Comparison of ENCODE assay signal across 11 cellular contexts in the genomic region with DNA sequence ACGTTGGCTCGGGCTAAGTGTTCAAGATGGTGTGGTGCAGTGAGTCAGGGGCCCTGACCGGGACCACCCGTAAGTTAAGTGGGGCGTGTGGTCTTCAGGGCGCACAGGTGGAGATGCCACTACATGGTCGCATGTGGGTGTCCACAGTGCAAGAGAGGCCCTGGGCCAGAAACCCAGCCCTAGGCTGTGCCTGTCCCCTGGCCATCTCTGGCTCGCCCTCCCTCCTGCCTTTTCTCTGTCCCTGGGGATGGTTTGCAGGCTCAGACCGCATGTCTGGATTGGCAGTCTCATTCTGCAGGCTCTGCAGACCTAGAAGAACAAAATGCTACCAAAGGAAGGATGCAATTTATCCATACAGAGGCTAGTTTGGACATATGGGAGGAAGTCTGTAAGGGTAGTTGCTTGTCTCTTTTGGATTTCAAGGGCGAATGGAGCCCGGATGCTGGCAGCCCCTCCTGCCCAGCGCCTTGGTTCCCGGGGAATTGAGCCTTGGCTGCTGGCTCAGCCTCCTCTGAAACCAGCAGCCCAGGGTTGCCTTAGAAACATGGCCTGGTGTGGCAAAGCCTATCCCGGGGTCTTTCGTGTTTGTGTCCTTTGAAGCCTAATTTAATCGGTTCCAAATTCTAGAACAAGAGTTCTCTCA.
DNase-seq lines count a peak whose midpoint lies in the region; ATAC-seq, FAIRE-seq and TF ChIP-seq lines count a peak whose summit lies in the region.
"Had no signal": no experiment of that assay in that cellular context is flagged by ENCODE, and none has a peak within 500 bp of the region (broad histone marks: within the 10 kb centered on the region; RNA-seq: fewer than 3 reads in every experiment).

No MANE protein-coding gene starts in this region.

- no peak overlapping the region for H3K27ac ChIP-seq in A673 (ENCODE audit: low read depth, low read length, poor library complexity, severe bottlenecking)
- no peak overlapping the region for H3K27ac ChIP-seq in IMR-90 (ENCODE audit: insufficient read depth, low read length)
- no peak overlapping the region for H3K27ac ChIP-seq in H1 (ENCODE audit: low read depth, low read length)
- H3K27ac ChIP-seq: ovary had no signal

- no peak overlapping the region for H4K91ac ChIP-seq in IMR-90 (ENCODE audit: insufficient read depth, low read depth, low read length)
- H4K91ac ChIP-seq in H1 (replicated peaks; ENCODE audit: insufficient read length, low read length) = no peak overlapping the region

- H4K8ac ChIP-seq in IMR-90 (ENCODE audit: low read depth in 2 of 2, low read length in 2 of 2) (no peak overlapping the region), H1 (ENCODE audit: extremely low read depth, insufficient read depth, low read length) (no peak overlapping the region)

- H2BK5ac ChIP-seq in IMR-90 (ENCODE audit: low read depth, low read length, poor library complexity, severe bottlenecking) = no peak overlapping the region
- H2BK5ac ChIP-seq in H1 (ENCODE audit: low read depth, low read length) = no peak overlapping the region

- H3K9me3 Mint-ChIP-seq in neural crest cell = no peaks in the 10 kb centered on the region
- H3K9me3 Mint-ChIP-seq: activated T-cell treated with anti-CD3 and anti-CD28 coated beads, Interleukin-2, amount 50 U/mL, for 72 hours had no signal

- no peak overlapping the region for H3K18ac ChIP-seq in IMR-90 (ENCODE audit: low read depth, low read length)
- H3K18ac ChIP-seq in H1 (ENCODE audit: extremely low read depth, low read length) = no peak overlapping the region

- H3K23ac ChIP-seq in IMR-90 (ENCODE audit: low read depth, low read length) = no peak overlapping the region
- H3K23ac ChIP-seq in H1 (ENCODE audit: insufficient read length) = no peak overlapping the region

- no peak overlapping the region for H2BK20ac ChIP-seq in IMR-90 (ENCODE audit: low read depth, low read length)
- H2BK20ac ChIP-seq in H1 (ENCODE audit: low read length) = no peak overlapping the region

- FAIRE-seq in H1 (lab: Jason Lieb, UNC) = no peak

- no peak overlapping the region for H3K4me2 ChIP-seq in IMR-90 (ENCODE audit: low read depth, low read length)
- 0 out of 4 replicates have a peak overlapping the region, but pooled peaks of 1 of the 2 experiments have one; percentile 67 for H3K4me2 ChIP-seq in H1 (ENCODE audit: insufficient read depth in 1 of 2, low read depth in 2 of 2, low read length in 2 of 2)

- POLR2A ChIA-PET in A673 (lab: Charles Lee; ENCODE audit: low non-redundant PET) = no interaction called here
- POLR2A ChIA-PET in IMR-90 (lab: Charles Lee; ENCODE audit: unreplicated experiment) = no interaction called here
- POLR2A ChIA-PET in H1 (lab: Charles Lee; ENCODE audit: partially characterized antibody) = no interaction called here

- H3K4me3 Mint-ChIP-seq in neural crest cell = peak overlapping the region; percentile 58

- intact Hi-C loops in A673 (cut with micrococcal nuclease; ENCODE audit: unreplicated experiment) = loop anchor here (5.0 to 10.0 kb wide), 2 partner anchors 659 to 1186 kb away; no protein-coding TSS in a partner anchor
- intact Hi-C loops in IMR-90 (cut with micrococcal nuclease) = loop anchor here (5.0 to 10.0 kb wide), 3 partner anchors 261 to 554 kb away; no protein-coding TSS in a partner anchor

- no peak overlapping the region for H3K56ac ChIP-seq in IMR-90 (ENCODE audit: extremely low read depth, insufficient read depth, low read length)
- no peak overlapping the region for H3K56ac ChIP-seq in H1 (replicated peaks; ENCODE audit: insufficient read length, low read depth, low read length)

- H3K4ac ChIP-seq in IMR-90 (ENCODE audit: low read depth, low read length) = no peak overlapping the region
- H3K4ac ChIP-seq in H1 (replicated peaks; ENCODE audit: insufficient read length, low read depth, low read length) = no peak overlapping the region

- DNase-seq in A673 (ENCODE audit: low spot score) (peak; percentile 32), IMR-90 (no peak), H1 (ENCODE audit: low read depth in 1 of 2, low spot score in 2 of 2) (no peak), neural crest cell (ENCODE audit: low read depth, low spot score) (no peak), dermis blood vessel endothelial cell (no peak), D341Med (ENCODE audit: low spot score) (no peak)

- H3K36me3 Mint-ChIP-seq in neural crest cell (ENCODE audit: low read depth) = no peaks in the 10 kb centered on the region

- in situ Hi-C loops in IMR-90 (cut with MboI; ENCODE audit: low sequenced_read_pairs) = loop anchor here (25.0 kb wide), 1 partner anchor 674 kb away; no protein-coding TSS in a partner anchor

- H3K9me1 ChIP-seq in IMR-90 (ENCODE audit: insufficient read depth, low read length) = no peaks in the 10 kb centered on the region

- no TSS peak for BruUV-seq in A673 (replicated peaks; lab: Mats Ljungman, UMichigan)
- BruUV-seq in IMR-90 (replicated peaks; lab: Mats Ljungman, UMichigan) = no TSS peak

- no peaks in the 10 kb centered on the region for H3K79me1 ChIP-seq in IMR-90 (ENCODE audit: low read depth in 1 of 2, low read length in 2 of 2)
- H3K79me1 ChIP-seq in H1 (ENCODE audit: low read depth, low read length) = no peaks in the 10 kb centered on the region

- no peak for TF ChIP-seq RAD21 in IMR-90 (IDR thresholded peaks at IDR 0.05; ENCODE audit: low read length)
- no peak for TF ChIP-seq RAD21 in H1 (IDR thresholded peaks at IDR 0.05 in 1 of 2, conservative IDR thresholded peaks at IDR 0.05 in 1 of 2; ENCODE audit: low read depth in 2 of 2, low read length in 2 of 2)

- TF ChIP-seq POLR2A in IMR-90 (IDR thresholded peaks at IDR 0.05; ENCODE audit: low read depth, low read length) (no peak), H1 (IDR thresholded peaks at IDR 0.05; ENCODE audit: control extremely low read depth in 1 of 2, low read depth in 2 of 2, low read length in 2 of 2) (no peak)

- no peak overlapping the region for H3K9ac ChIP-seq in IMR-90 (ENCODE audit: low read depth, low read length)
- no peak overlapping the region for H3K9ac ChIP-seq in H1 (replicated peaks in 1 of 4; ENCODE audit: extremely low read depth in 1 of 4, low read depth in 3 of 4, low read length in 3 of 4)

- no peak overlapping the region for H2BK15ac ChIP-seq in IMR-90 (ENCODE audit: low read depth, low read length)
- H2BK15ac ChIP-seq in H1 (ENCODE audit: low read length) = peak overlapping the region; percentile 46; the same call in 1 of the 2 replicates

- no peak for ATAC-seq in IMR-90 (ENCODE audit: low read depth)
- no peak for ATAC-seq in GM21723 (IDR thresholded peaks at IDR 0.05; ENCODE audit: unreplicated experiment)
- ATAC-seq in HG02973 (IDR thresholded peaks at IDR 0.05; ENCODE audit: unreplicated experiment) = no peak

- H2AK5ac ChIP-seq in IMR-90 (ENCODE audit: low read depth, low read length) (no peak overlapping the region), H1 (ENCODE audit: low read depth, low read length) (peak overlapping the region; percentile 40; the same call in 1 of the 2 replicates)

- peak overlapping the region; percentile 75; the same call in 1 of the 2 replicates for H2BK12ac ChIP-seq in H1 (ENCODE audit: low read depth, low read length)

- H4K20me1 ChIP-seq in IMR-90 (ENCODE audit: insufficient read depth, low read length) (no peaks in the 10 kb centered on the region), H1 (replicated peaks in 1 of 2; ENCODE audit: control insufficient read depth in 1 of 2, insufficient read depth in 2 of 2, low read length in 2 of 2) (no peaks in the 10 kb centered on the region)

- H3K27me3 Mint-ChIP-seq in neural crest cell (ENCODE audit: low read depth) = no peaks in the 10 kb centered on the region

- peak overlapping the region; percentile 36 for H2BK120ac ChIP-seq in IMR-90 (ENCODE audit: low read depth, low read length)
- H2BK120ac ChIP-seq in H1 (replicated peaks; ENCODE audit: low read depth, low read length) = no peak overlapping the region

- peak overlapping the region; percentile 93 for H2AFZ ChIP-seq in IMR-90 (replicated peaks; ENCODE audit: low read length, poor library complexity)
- 0 out of 2 replicates have a peak overlapping the region, but pooled peaks have one; percentile 3 for H2AFZ ChIP-seq in H1 (ENCODE audit: low read length)

- no peaks in the 10 kb centered on the region for H3K79me2 ChIP-seq in H1 (ENCODE audit: control insufficient read depth in 1 of 2, insufficient read depth in 2 of 2, low read length in 2 of 2)

- no peak overlapping the region for H3K27ac Mint-ChIP-seq in neural crest cell (ENCODE audit: unreplicated experiment)
- H3K27ac Mint-ChIP-seq: activated T-cell treated with anti-CD3 and anti-CD28 coated beads, Interleukin-2, amount 50 U/mL, for 72 hours had no signal

- H3K36me3 ChIP-seq in A673 (ENCODE audit: insufficient read depth, low read length, poor library complexity, severe bottlenecking) = no peaks in the 10 kb centered on the region
- H3K36me3 ChIP-seq in IMR-90 (ENCODE audit: control insufficient read depth, insufficient read depth, low read length) = no peaks in the 10 kb centered on the region
- no peaks in the 10 kb centered on the region for H3K36me3 ChIP-seq in H1 (ENCODE audit: control insufficient read depth in 2 of 4, insufficient read depth in 4 of 4, low read length in 3 of 4)
- H3K36me3 ChIP-seq: MG63, ovary had no signal

- no peak for TF ChIP-seq EP300 in H1 (IDR thresholded peaks at IDR 0.05; ENCODE audit: borderline replicate concordance in 1 of 2, low read depth in 2 of 2, low read length in 2 of 2)

- H4K5ac ChIP-seq in IMR-90 (ENCODE audit: low read depth, low read length) (no peak overlapping the region), H1 (ENCODE audit: insufficient read length, low read depth, low read length) (no peak overlapping the region)

- no peak overlapping the region for H3K4me3 ChIP-seq in A673 (ENCODE audit: low read depth, low read length, poor library complexity, severe bottlenecking)
- H3K4me3 ChIP-seq in IMR-90 (ENCODE audit: insufficient read depth, low read depth, low read length) = no peak overlapping the region
- H3K4me3 ChIP-seq in H1 (ENCODE audit: extremely low read depth in 1 of 4, insufficient read depth in 2 of 4, low read depth in 3 of 4, low read length in 4 of 4) = no peak overlapping the region; a peak in 1 of 8 replicates
- H3K4me3 ChIP-seq: MG63, ovary had no signal

- CTCF ChIA-PET in A673 (lab: Charles Lee) = interaction anchor here (1.0 kb wide), 1 partner anchor 19 kb away, joined by 3 read pairs; no protein-coding TSS in a partner anchor
- CTCF ChIA-PET in IMR-90 (lab: Yijun Ruan, JAX) = interaction anchor here (0.6 to 1.3 kb wide), 8 partner anchors 9 to 633 kb away, joined by 3 to 7 read pairs (median 4); no protein-coding TSS in a partner anchor
- CTCF ChIA-PET in H1 (lab: Charles Lee; ENCODE audit: partially characterized antibody) = interaction anchor here (0.7 to 2.0 kb wide), 18 partner anchors 9 to 665 kb away, joined by 3 to 22 read pairs (median 4); no protein-coding TSS in a partner anchor

- H3K4me1 Mint-ChIP-seq in neural crest cell = peaks cover 12% of the 10 kb centered on the region

- H3K14ac ChIP-seq in IMR-90 (replicated peaks; ENCODE audit: low read depth, low read length) (no peak overlapping the region), H1 (ENCODE audit: insufficient read length) (no peak overlapping the region)

- WGBS in IMR-90 (ENCODE audit: extremely low coverage in 2 of 2, insufficient read length in 1 of 2), 2 experiments = 75% methylated on average over 11 of the region's 16 CpGs; no CpG with 5 or more reads in 1 of the 2 experiments
- WGBS in H1 (ENCODE audit: extremely low coverage in 1 of 2, insufficient coverage in 1 of 2, insufficient read length in 1 of 2, insufficient replicate concordance in 2 of 2, low coverage in 1 of 2, low lambda C conversion rate in 2 of 2, missing lambda C conversion rate in 1 of 2), 2 experiments = 78% methylated on average over 16 of the region's 16 CpGs; no CpG with 5 or more reads in 1 of the 2 experiments

- H3K9me3 ChIP-seq in A673 (ENCODE audit: low read depth, low read length, poor library complexity, severe bottlenecking) (no peaks in the 10 kb centered on the region), IMR-90 (ENCODE audit: control insufficient read depth, insufficient read depth, low read length) (no peaks in the 10 kb centered on the region), H1 (ENCODE audit: insufficient read depth in 2 of 2, low read depth in 1 of 2, low read length in 1 of 2) (no peaks in the 10 kb centered on the region)
- H3K9me3 ChIP-seq: MG63, ovary had no signal

- H2AK9ac ChIP-seq in IMR-90 (replicated peaks; ENCODE audit: low read depth, low read length, poor library complexity) = no peak overlapping the region

- TF ChIP-seq CTCF in A673 (conservative IDR thresholded peaks at IDR 0.05; ENCODE audit: low read depth, low read length) (no peak), IMR-90 (conservative IDR thresholded peaks at IDR 0.05; ENCODE audit: low read depth, low read length) (no peak), H1 (IDR thresholded peaks at IDR 0.05; ENCODE audit: control extremely low read depth in 1 of 3, insufficient read depth in 1 of 3, low read depth in 1 of 3, low read length in 3 of 3) (no peak), neural crest cell (conservative IDR thresholded peaks at IDR 0.05) (no peak)

- H3K4me1 ChIP-seq in A673 (ENCODE audit: insufficient read depth, low read length, poor library complexity, severe bottlenecking) (peaks cover 32% of the 10 kb centered on the region), IMR-90 (ENCODE audit: control insufficient read depth, insufficient read depth, low read length) (peaks cover 11% of the 10 kb centered on the region; the same call in 1 of the 2 replicates), H1 (replicated peaks in 1 of 4; ENCODE audit: control insufficient read depth in 3 of 4, insufficient read depth in 4 of 4, low read length in 3 of 4) (no peaks in the 10 kb centered on the region; a peak in 3 of 7 replicates)

- H3K23me2 ChIP-seq in H1 (ENCODE audit: low read depth, low read length) = no peaks in the 10 kb centered on the region

- H3K27me3 ChIP-seq in A673 (replicated peaks; ENCODE audit: insufficient read depth, low read depth, low read length, poor library complexity) = no peaks in the 10 kb centered on the region
- peaks cover 10% of the 10 kb centered on the region; the same call in 1 of the 2 replicates for H3K27me3 ChIP-seq in IMR-90 (ENCODE audit: control insufficient read depth, insufficient read depth, low read length)
- H3K27me3 ChIP-seq in H1 (replicated peaks in 1 of 4; ENCODE audit: control insufficient read depth in 3 of 4, extremely low read depth in 1 of 4, insufficient read depth in 3 of 4, low read length in 3 of 4) = peaks cover 0 to 11% (median 9%) of the 10 kb centered on the region in 4 experiments; a peak in 6 of 7 replicates
- H3K27me3 ChIP-seq: MG63, ovary had no signal

- dilution Hi-C loops in IMR-90 (cut with HindIII; ENCODE audit: low sequenced_read_pairs, unreplicated experiment) = no loop called here
